In the genomic region with DNA sequence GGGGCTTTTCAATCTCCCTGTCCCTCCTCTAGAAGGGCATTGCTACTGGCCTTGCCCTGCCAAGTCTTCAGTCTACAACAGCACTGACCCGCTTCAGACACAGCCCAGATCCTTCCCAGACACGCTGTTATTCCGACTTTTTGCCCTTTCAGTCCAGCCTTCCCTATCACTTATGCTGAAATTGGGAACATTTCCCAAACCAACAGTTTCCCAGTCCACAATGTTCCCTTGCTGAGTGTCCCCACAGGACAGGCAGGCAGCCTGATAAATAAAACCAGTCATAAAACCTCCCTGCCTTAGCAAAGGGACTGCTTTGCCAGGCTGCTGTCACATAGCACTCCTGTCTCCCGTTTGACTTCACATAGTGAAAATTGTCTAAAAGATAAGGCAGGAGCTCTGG, we compare ENCODE assay signal across 24 cellular contexts. TPM values are rescaled to one million over a fixed set of nuclear protein-coding genes. Genes with fewer than 3 reads are reported as not detected.
DNase-seq lines count a peak whose midpoint lies in the region; ATAC-seq, FAIRE-seq and TF ChIP-seq lines count a peak whose summit lies in the region.
"Had no signal": no experiment of that assay in that cellular context is flagged by ENCODE, and none has a peak within 500 bp of the region (broad histone marks: within the 10 kb centered on the region; RNA-seq: fewer than 3 reads in every experiment).

No MANE protein-coding gene starts in this region.

- POLR2A ChIA-PET in HepG2 (lab: Yijun Ruan, JAX): no interaction called here

- H3K9me3 ChIP-seq in liver (ENCODE audit: control insufficient read depth in 4 of 4, low read length in 3 of 4): peaks cover 0 to 5% (median 3%) of the 10 kb centered on the region in 4 donors
- H3K9me3 ChIP-seq in HepG2 (ENCODE audit: low read length): no peaks in the 10 kb centered on the region
- H3K9me3 ChIP-seq in prostate gland: no peaks in the 10 kb centered on the region
- no peaks in the 10 kb centered on the region for H3K9me3 ChIP-seq in WERI-Rb-1 (ENCODE audit: severe bottlenecking)

- no peak overlapping the region for H2AFZ ChIP-seq in HepG2 (ENCODE audit: low read length)

- H3K4me1 Mint-ChIP-seq in activated T-helper 17 cell treated with anti-CD3 and anti-CD28 coated beads, Interleukin-2, amount 50 U/mL, for 72 hours: no peaks in the 10 kb centered on the region
- H3K4me1 Mint-ChIP-seq: CD4-positive, alpha-beta memory T cell had no signal

- TF ChIP-seq EP300 in HepG2 (IDR thresholded peaks at IDR 0.05; ENCODE audit: low read depth in 2 of 2, low read length in 2 of 2): no peak
- TF ChIP-seq EP300 in HepG2 (CRISPR knock-in tag; IDR thresholded peaks at IDR 0.05; ENCODE audit: borderline replicate concordance): no peak

- CTCF ChIA-PET in HepG2 (lab: Yijun Ruan, JAX; ENCODE audit: low intra/inter-chr PET ratio, low total read pairs): no interaction called here

- no peak for FAIRE-seq in HepG2 (lab: Jason Lieb, UNC)
- FAIRE-seq: GM12891, GM19239 had no signal

- H3K4me1 ChIP-seq in liver (ENCODE audit: control insufficient read depth in 4 of 4, insufficient read depth in 4 of 4, low read length in 3 of 4) (no peaks in the 10 kb centered on the region), HepG2 (ENCODE audit: insufficient read depth, low read length) (no peaks in the 10 kb centered on the region), prostate gland (replicated peaks) (no peaks in the 10 kb centered on the region)

- no peaks in the 10 kb centered on the region for H3K9me3 Mint-ChIP-seq in activated T-helper 17 cell treated with anti-CD3 and anti-CD28 coated beads, Interleukin-2, amount 50 U/mL, for 72 hours

- WGBS in liver: 53% methylated on average over 4 of the region's 4 CpGs
- WGBS in HepG2 (ENCODE audit: low lambda C conversion rate): 27% methylated on average over 4 of the region's 4 CpGs
- WGBS in prostate gland: 35% methylated on average over 4 of the region's 4 CpGs

- H3K9ac ChIP-seq in liver (ENCODE audit: low read depth in 1 of 2, low read length in 2 of 2) (no peak overlapping the region), HepG2 (ENCODE audit: insufficient read depth, low read depth, low read length) (no peak overlapping the region)

- TF ChIP-seq RAD21 in liver (IDR thresholded peaks at IDR 0.05) (no peak), HepG2 (CRISPR knock-in tag; IDR thresholded peaks at IDR 0.05) (no peak)

- no peaks in the 10 kb centered on the region for H3K79me2 ChIP-seq in HepG2 (ENCODE audit: insufficient read depth, low read length)

- H3K27me3 ChIP-seq in liver (ENCODE audit: control insufficient read depth in 4 of 4, insufficient read depth in 4 of 4, low read length in 3 of 4) (no peaks in the 10 kb centered on the region), HepG2 (ENCODE audit: control insufficient read depth in 1 of 2, insufficient read depth in 2 of 2, low read length in 2 of 2) (no peaks in the 10 kb centered on the region; a peak in 1 of 5 replicates), prostate gland (replicated peaks; ENCODE audit: insufficient read depth) (no peaks in the 10 kb centered on the region), WERI-Rb-1 (ENCODE audit: insufficient read depth, low read depth, severe bottlenecking) (peaks cover 8% of the 10 kb centered on the region)

- TF ChIP-seq CTCF in liver (IDR thresholded peaks at IDR 0.05; ENCODE audit: low read depth, low read length, missing input control) (no peak), HepG2 (CRISPR knock-in tag; IDR thresholded peaks at IDR 0.05) (no peak), prostate gland (IDR thresholded peaks at IDR 0.05) (no peak), WERI-Rb-1 (IDR thresholded peaks at IDR 0.05; ENCODE audit: low read depth, low read length) (no peak)

- no peak overlapping the region for H3K27ac Mint-ChIP-seq in activated T-helper 17 cell treated with anti-CD3 and anti-CD28 coated beads, Interleukin-2, amount 50 U/mL, for 72 hours
- H3K27ac Mint-ChIP-seq: CD4-positive, alpha-beta memory T cell had no signal

- H3K36me3 ChIP-seq in liver (ENCODE audit: control insufficient read depth in 4 of 4, insufficient read depth in 3 of 4, low read depth in 1 of 4, low read length in 3 of 4) (no peaks in the 10 kb centered on the region), HepG2 (replicated peaks in 1 of 2; ENCODE audit: control insufficient read depth in 1 of 2, insufficient read depth in 2 of 2, low read length in 2 of 2) (no peaks in the 10 kb centered on the region), prostate gland (no peaks in the 10 kb centered on the region), WERI-Rb-1 (no peaks in the 10 kb centered on the region)

- intact Hi-C loops in HepG2 (cut with micrococcal nuclease; ENCODE audit: unreplicated experiment): no loop called here
- intact Hi-C loops in left cardiac atrium (cut with DNase I): no loop called here
- intact Hi-C loops in prostate gland (cut with DNase I): no loop called here

- ATAC-seq in HepG2 (no peak), left cardiac atrium (peak; percentile 90 to 91), GM21367 (IDR thresholded peaks at IDR 0.05; ENCODE audit: unreplicated experiment) (no peak)
- ATAC-seq in activated T-helper 17 cell treated with anti-CD3 and anti-CD28 coated beads, Interleukin-2, amount 50 U/mL, for 72 hours (replicated peaks): no peak
- ATAC-seq: HCT116 had no signal

- peaks cover 3% of the 10 kb centered on the region for H3K27me3 Mint-ChIP-seq in activated T-helper 17 cell treated with anti-CD3 and anti-CD28 coated beads, Interleukin-2, amount 50 U/mL, for 72 hours

- no TSS peak for BruUV-seq in HepG2 (replicated peaks; lab: Mats Ljungman, UMichigan)

- no peak overlapping the region for H3K4me3 Mint-ChIP-seq in activated T-helper 17 cell treated with anti-CD3 and anti-CD28 coated beads, Interleukin-2, amount 50 U/mL, for 72 hours
- H3K4me3 Mint-ChIP-seq: CD4-positive, alpha-beta memory T cell had no signal

- H3K36me3 Mint-ChIP-seq in activated T-helper 17 cell treated with anti-CD3 and anti-CD28 coated beads, Interleukin-2, amount 50 U/mL, for 72 hours (ENCODE audit: low read depth): no peaks in the 10 kb centered on the region
- H3K36me3 Mint-ChIP-seq: CD4-positive, alpha-beta memory T cell had no signal

- no peaks in the 10 kb centered on the region for H4K20me1 ChIP-seq in HepG2 (ENCODE audit: insufficient read depth, low read length)

- no peak for DNase-seq in HepG2 (ENCODE audit: low spot score)
- DNase-seq in left cardiac atrium: peak; percentile 50
- DNase-seq in prostate gland (ENCODE audit: low spot score): peak; percentile 43
- no peak for DNase-seq in WERI-Rb-1
- no peak for DNase-seq in NCI-H187 treated with DMSO at 0.1 percent for 48 hours (lab: John Stamatoyannopoulos, UW)
- DNase-seq: 8988T; CD4-positive, alpha-beta memory T cell; DMS153; GOT3; KBM-7; NCI-H1694 treated with DMSO at 0.1 percent for 48 hours; NCI-H2227 treated with DMSO at 0.1 percent for 48 hours; NCI-H510A treated with DMSO at 0.1 percent for 48 hours; NCI-H82; OCI-M1; SIG-M5 had no signal

- TF ChIP-seq POLR2A in HepG2 (IDR thresholded peaks at IDR 0.05; ENCODE audit: insufficient read depth in 1 of 2, low read depth in 2 of 2, low read length in 2 of 2) (no peak), prostate gland (IDR thresholded peaks at IDR 0.05) (no peak)

- H3K4me3 ChIP-seq in liver (ENCODE audit: low read depth in 1 of 3, low read length in 3 of 3) (no peak overlapping the region), HepG2 (replicated peaks in 1 of 3; ENCODE audit: insufficient read depth in 1 of 3, low read depth in 2 of 3, low read length in 3 of 3) (no peak overlapping the region), prostate gland (no peak overlapping the region), WERI-Rb-1 (ENCODE audit: low read depth, low read length) (no peak overlapping the region)

- H3K4me2 ChIP-seq in HepG2 (ENCODE audit: low read depth, low read length): no peak overlapping the region

- H3K27ac ChIP-seq in liver (ENCODE audit: low read depth in 1 of 2, low read length in 2 of 2): no peak overlapping the region
- no peak overlapping the region for H3K27ac ChIP-seq in HepG2 (ENCODE audit: extremely low read length, insufficient read depth, low read length)
- H3K27ac ChIP-seq in prostate gland: peak overlapping the region; percentile 58 to 61
- H3K27ac ChIP-seq in WERI-Rb-1: no peak overlapping the region

- in situ Hi-C loops in HepG2 (cut with HindIII; ENCODE audit: extremely low pct_ligation_motif_present, low pct_unique_long_range_greater_than_20kb): no loop called here

RNA-seq across cellular contexts. Expression of gene GOLGA6L2, which starts 43.5 kb away (rescaled TPM):
- total RNA-seq in liver (not detected), HepG2 (2016; rRNA removed; fragmentation: Illumina TruSeq; extraction: Trizol) (not detected in 2 replicates), left cardiac atrium (not detected), prostate gland (1 to 10 TPM in 1 of 2 donors, not detected in 1; 1.4 TPM)
- polyA plus RNA-seq in liver (not detected), HepG2 (2011; rRNA removed) (not detected in 2 replicates)
- not detected in 2 replicates for total RNA-seq in HepG2 (2016; cell fraction: cytosol; rRNA removed; fragmentation: Illumina TruSeq; extraction: Trizol; ENCODE audit: low read depth)
- total RNA-seq in HepG2 (2016; cell fraction: insoluble cytoplasmic fraction; rRNA removed; fragmentation: Illumina TruSeq; extraction: Trizol): not detected in 2 replicates
- not detected in 2 replicates for total RNA-seq in HepG2 (2016; cell fraction: membrane; rRNA removed; fragmentation: Illumina TruSeq; extraction: Trizol)
- total RNA-seq in HepG2 (2016; cell fraction: nucleus; rRNA removed; fragmentation: Illumina TruSeq; extraction: Trizol): not detected in 2 replicates
- polyA plus RNA-seq in HepG2 (2011; cell fraction: cytosol; rRNA removed): not detected in 2 replicates
- polyA plus RNA-seq in HepG2 (2011; cell fraction: nucleus; rRNA removed): not detected in 2 replicates
- not detected in 2 replicates for polyA plus RNA-seq in HepG2 (2012)
- not detected in 2 replicates for polyA plus RNA-seq in HepG2 (2016; cell fraction: cytosol; fragmentation: Illumina TruSeq; extraction: Trizol; ENCODE audit: low read depth)
- not detected in 2 replicates for polyA plus RNA-seq in HepG2 (2016; cell fraction: insoluble cytoplasmic fraction; fragmentation: Illumina TruSeq; extraction: Trizol; ENCODE audit: low read depth)
- not detected in 2 replicates for polyA plus RNA-seq in HepG2 (2016; cell fraction: membrane; fragmentation: Illumina TruSeq; extraction: Trizol; ENCODE audit: low read depth)
- polyA plus RNA-seq in HepG2 (2016; cell fraction: nucleus; fragmentation: Illumina TruSeq; extraction: Trizol; ENCODE audit: insufficient read depth, low read depth): not detected in 2 replicates
- polyA minus RNA-seq in HepG2 (2011; rRNA and poly(A)+ RNA removed; ENCODE audit: low replicate concordance): not detected in 2 replicates
- polyA minus RNA-seq in HepG2 (2011; cell fraction: cytosol; rRNA and poly(A)+ RNA removed): not detected in 2 replicates
- not detected in 2 replicates for polyA minus RNA-seq in HepG2 (2011; cell fraction: nucleus; rRNA and poly(A)+ RNA removed)
- total RNA-seq in activated T-helper 17 cell treated with anti-CD3 and anti-CD28 coated beads, Interleukin-2, amount 50 U/mL, for 72 hours: not detected
- total RNA-seq: CD4-positive, alpha-beta memory T cell; RPMI7951 had no signal
- polyA plus RNA-seq: AG04450; CD4-positive, alpha-beta memory T cell had no signal

RNA-seq across cellular contexts. Expression of gene GOLGA8S, which starts 49.0 kb away (rescaled TPM):
- total RNA-seq in liver (under 1 TPM; 0.05 to 0.25 TPM), HepG2 (2016; rRNA removed; fragmentation: Illumina TruSeq; extraction: Trizol) (0.02 TPM in 1 of 2 replicates, not detected in the other), left cardiac atrium (under 1 TPM; 0.16 to 0.44 TPM), prostate gland (1 to 10 TPM in 1 of 2 donors, under 1 TPM in 1; 0.05 to 1.5 TPM)
- polyA plus RNA-seq in liver (under 1 TPM; 0.03 to 0.07 TPM), HepG2 (2011; rRNA removed) (0.03 and 0.04 TPM in 2 replicates)
- not detected in 2 replicates for total RNA-seq in HepG2 (2016; cell fraction: cytosol; rRNA removed; fragmentation: Illumina TruSeq; extraction: Trizol; ENCODE audit: low read depth)
- 0.02 TPM in 1 of 2 replicates, not detected in the other for total RNA-seq in HepG2 (2016; cell fraction: insoluble cytoplasmic fraction; rRNA removed; fragmentation: Illumina TruSeq; extraction: Trizol)
- not detected in 2 replicates for total RNA-seq in HepG2 (2016; cell fraction: membrane; rRNA removed; fragmentation: Illumina TruSeq; extraction: Trizol)
- not detected in 2 replicates for total RNA-seq in HepG2 (2016; cell fraction: nucleus; rRNA removed; fragmentation: Illumina TruSeq; extraction: Trizol)
- 0.01 TPM in 2 replicates for polyA plus RNA-seq in HepG2 (2011; cell fraction: cytosol; rRNA removed)
- polyA plus RNA-seq in HepG2 (2011; cell fraction: nucleus; rRNA removed): 0.16 and 0.33 TPM in 2 replicates
- 0.04 TPM in 1 of 2 replicates, not detected in the other for polyA plus RNA-seq in HepG2 (2012)
- polyA plus RNA-seq in HepG2 (2016; cell fraction: cytosol; fragmentation: Illumina TruSeq; extraction: Trizol; ENCODE audit: low read depth): not detected in 2 replicates
- not detected in 2 replicates for polyA plus RNA-seq in HepG2 (2016; cell fraction: insoluble cytoplasmic fraction; fragmentation: Illumina TruSeq; extraction: Trizol; ENCODE audit: low read depth)
- polyA plus RNA-seq in HepG2 (2016; cell fraction: membrane; fragmentation: Illumina TruSeq; extraction: Trizol; ENCODE audit: low read depth): not detected in 2 replicates
- polyA plus RNA-seq in HepG2 (2016; cell fraction: nucleus; fragmentation: Illumina TruSeq; extraction: Trizol; ENCODE audit: insufficient read depth, low read depth): not detected in 2 replicates
- polyA minus RNA-seq in HepG2 (2011; rRNA and poly(A)+ RNA removed; ENCODE audit: low replicate concordance): not detected in 2 replicates
- not detected in 2 replicates for polyA minus RNA-seq in HepG2 (2011; cell fraction: cytosol; rRNA and poly(A)+ RNA removed)
- 0.13 TPM in 1 of 2 replicates, not detected in the other for polyA minus RNA-seq in HepG2 (2011; cell fraction: nucleus; rRNA and poly(A)+ RNA removed)
- total RNA-seq in activated T-helper 17 cell treated with anti-CD3 and anti-CD28 coated beads, Interleukin-2, amount 50 U/mL, for 72 hours: under 1 TPM; 0.06 to 0.08 TPM
- polyA plus RNA-seq: CD4-positive, alpha-beta memory T cell had no signal

Comparison
In these comparisons a context has a peak if more than half of its experiments do, and no peak if none do; other contexts are left out.
1. H3K27ac ChIP-seq: peak in prostate gland (2 of 2); none in liver (0 of 2), HepG2 (single experiment) and WERI-Rb-1 (single experiment).
2. ATAC-seq: peak in left cardiac atrium (2 of 2); none in HepG2 (single experiment), GM21367 (single experiment) and activated T-helper 17 cell treated with anti-CD3 and anti-CD28 coated beads, Interleukin-2, amount 50 U/mL, for 72 hours (single experiment).
3. DNase-seq: peak in left cardiac atrium (single experiment) and prostate gland (single experiment); none in HepG2 (single experiment), WERI-Rb-1 (single experiment) and NCI-H187 treated with DMSO at 0.1 percent for 48 hours (single experiment).